Comparison of ENCODE assay signal across 23 cellular contexts in the genomic region with DNA sequence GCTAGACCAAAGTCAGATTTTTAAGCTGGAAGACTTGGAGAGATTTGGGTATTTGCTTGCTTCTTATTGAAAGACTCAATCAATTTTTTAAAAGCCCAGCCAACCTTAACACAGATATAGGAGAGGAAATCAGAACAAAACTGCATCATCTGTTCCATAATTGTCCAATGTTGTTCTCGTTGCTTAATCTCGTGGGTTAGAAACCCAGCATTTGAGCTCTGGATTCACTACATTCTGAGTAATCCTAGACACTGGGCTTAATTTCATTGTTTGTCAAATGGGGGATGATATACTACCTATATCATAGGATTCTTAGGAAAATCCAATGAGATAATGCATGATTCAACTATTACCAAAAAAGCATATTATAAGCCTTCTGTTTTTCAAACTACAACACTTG. TPM values are rescaled to one million over a fixed set of nuclear protein-coding genes. Genes with fewer than 3 reads are reported as not detected.
A peak's percentile ranks its signal among the peaks of the same experiment; 100 is the strongest.
DNase-seq lines count a peak whose midpoint lies in the region; ATAC-seq, FAIRE-seq and TF ChIP-seq lines count a peak whose summit lies in the region.
"Had no signal": no experiment of that assay in that cellular context is flagged by ENCODE, and none has a peak within 500 bp of the region (broad histone marks: within the 10 kb centered on the region; RNA-seq: fewer than 3 reads in every experiment).

No MANE protein-coding gene starts in this region.

- no peak overlapping the region for H3K14ac ChIP-seq in trophoblast cell (ENCODE audit: low read length)

- H3K79me1 ChIP-seq in trophoblast cell (ENCODE audit: low read length), result peaks cover 12% of the 10 kb centered on the region

- DNase-seq in SK-N-SH (no peak), fibroblast of peridontal ligament (ENCODE audit: extremely low read depth) (peak; percentile 77), trophoblast cell (no peak), transverse colon (no peak), posterior cingulate gyrus (no peak), HTR-8/SVneo (ENCODE audit: insufficient read length, low spot score) (no peak)
- DNase-seq: activated B cell treated with CpG ODN at 0.5 μM for 24 hours; activated CD8-positive, alpha-beta memory T cell treated with anti-CD3 and anti-CD28 coated beads for 24 hours; activated naive CD8-positive, alpha-beta T cell treated with anti-CD3 and anti-CD28 coated beads, Interleukin-2, amount 10 ng/mL, durations not matched to agents 7 days and 5 days; caudate nucleus; effector CD8-positive, alpha-beta T cell; naive B cell; NCI-H1930; NCI-H446 treated with DMSO at 0.1 percent for 48 hours; SHP77 treated with DMSO at 0.1 percent for 48 hours; stimulated activated CD4-positive, alpha-beta T cell treated with anti-CD3 and anti-CD28 coated beads, Interleukin-15, amount 100 ng/mL, for 24 hours; T-helper 17 cell had no signal

- peaks cover 29% of the 10 kb centered on the region for H3F3A ChIP-seq in SK-N-SH (replicated peaks; ENCODE audit: insufficient read depth)

- H3K27ac ChIP-seq in SK-N-SH (ENCODE audit: low read depth in 2 of 2, low read length in 1 of 2), result peak overlapping the region in 1 of 2 experiments; percentile 94; a peak in 2 of 4 replicates
- peak overlapping the region; percentile 25 for H3K27ac ChIP-seq in trophoblast cell (ENCODE audit: low read depth, low read length)
- H3K27ac ChIP-seq in transverse colon, result peak overlapping the region; percentile 73 to 85 (median 82)
- H3K27ac ChIP-seq: 22Rv1; BLaER1 treated with 17β-estradiol and CSF1 and Interleukin-3, amounts not matched to agents 10 nM and 100 nM had no signal

- no peak for TF ChIP-seq RAD21 in SK-N-SH (IDR thresholded peaks at IDR 0.05; ENCODE audit: low read length)

- no peak overlapping the region for H2AK5ac ChIP-seq in trophoblast cell (ENCODE audit: low read length)

- H4K12ac ChIP-seq in trophoblast cell (ENCODE audit: low read depth, low read length), result no peak overlapping the region

- ATAC-seq in SK-N-SH treated with all-trans-retinoic acid at 6 μM for 48 hours, result no peak
- ATAC-seq in HG03045 (IDR thresholded peaks at IDR 0.05; ENCODE audit: unreplicated experiment), result no peak
- ATAC-seq: T-helper 17 cell had no signal

- H3K79me2 ChIP-seq in SK-N-SH (ENCODE audit: insufficient read depth) (peaks cover 98% of the 10 kb centered on the region), trophoblast cell (ENCODE audit: control insufficient read depth, insufficient read depth, low read length, poor library complexity) (peaks cover 5% of the 10 kb centered on the region)

- TF ChIP-seq POLR2A in transverse colon (IDR thresholded peaks at IDR 0.05), result no peak

- CTCF ChIA-PET in SK-N-SH (lab: Yijun Ruan, JAX), result interaction anchor here (0.8 to 1.2 kb wide), 4 partner anchors 15 to 290 kb away, joined by 3 to 4 read pairs (median 3); no protein-coding TSS in a partner anchor

- no peak overlapping the region for H3K23ac ChIP-seq in trophoblast cell (ENCODE audit: low read length)

- POLR2A ChIA-PET in SK-N-SH (lab: Yijun Ruan, JAX), result no interaction called here

- H3K36me3 ChIP-seq in SK-N-SH (replicated peaks in 1 of 2; ENCODE audit: control insufficient read depth in 1 of 2, insufficient read depth in 2 of 2, low read length in 1 of 2) (peaks cover 17 to 28% of the 10 kb centered on the region in 2 experiments), trophoblast cell (ENCODE audit: control insufficient read depth in 1 of 2, insufficient read depth in 2 of 2, low read length in 2 of 2) (peaks cover 2% of the 10 kb centered on the region in 2 experiments), transverse colon (no peaks in the 10 kb centered on the region)

- peak overlapping the region; percentile 0; the same call in 1 of the 2 replicates for H3K9ac ChIP-seq in SK-N-SH
- no peak overlapping the region for H3K9ac ChIP-seq in trophoblast cell (ENCODE audit: low read length)
- H3K9ac ChIP-seq: BLaER1 treated with 17β-estradiol and CSF1 and Interleukin-3, amounts not matched to agents 10 nM and 100 nM had no signal

- WGBS in SK-N-SH (ENCODE audit: low lambda C conversion rate), result 92% methylated on average over 2 of the region's 2 CpGs
- WGBS in trophoblast cell (ENCODE audit: extremely low coverage, insufficient coverage, insufficient read length), result no CpG with 5 or more reads among the region's 2 CpGs
- WGBS in transverse colon (ENCODE audit: low coverage in 1 of 2), 2 donors, result 57 to 71% methylated on average over 2 of the region's 2 CpGs

- intact Hi-C loops in transverse colon (cut with DNase I; ENCODE audit: low total_unique reads) (no loop called here), posterior cingulate gyrus (cut with DNase I) (no loop called here)

- H3K4me3 ChIP-seq in SK-N-SH (ENCODE audit: low read depth in 2 of 2, low read length in 1 of 2) (no peak overlapping the region), trophoblast cell (ENCODE audit: low read depth, low read length) (no peak overlapping the region), transverse colon (no peak overlapping the region)
- H3K4me3 ChIP-seq: BLaER1 treated with 17β-estradiol and CSF1 and Interleukin-3, amounts not matched to agents 10 nM and 100 nM had no signal

- no peaks in the 10 kb centered on the region for H3K9me2 ChIP-seq in SK-N-SH

- no peak overlapping the region for H2BK120ac ChIP-seq in trophoblast cell (ENCODE audit: insufficient read depth, low read length, poor library complexity)

- no peaks in the 10 kb centered on the region for H3K9me3 ChIP-seq in SK-N-SH
- H3K9me3 ChIP-seq in trophoblast cell (ENCODE audit: insufficient read depth, low read depth, low read length), result no peaks in the 10 kb centered on the region
- no peaks in the 10 kb centered on the region for H3K9me3 ChIP-seq in transverse colon

- no peak overlapping the region for H4K8ac ChIP-seq in trophoblast cell (ENCODE audit: low read depth, low read length)

- FAIRE-seq in HTR-8/SVneo (lab: Jason Lieb, UNC), result no peak
- FAIRE-seq: G401.6, GM12891 had no signal

- no peak for TF ChIP-seq CTCF in SK-N-SH (IDR thresholded peaks at IDR 0.05)
- no peak for TF ChIP-seq CTCF in transverse colon (IDR thresholded peaks at IDR 0.05)

- no peak overlapping the region for H3K18ac ChIP-seq in trophoblast cell (ENCODE audit: low read length)

- H2BK5ac ChIP-seq in trophoblast cell (ENCODE audit: low read depth, low read length, poor library complexity), result no peak overlapping the region

- peaks cover 16 to 27% of the 10 kb centered on the region in 2 experiments for H3K4me1 ChIP-seq in SK-N-SH (ENCODE audit: control insufficient read depth in 1 of 2, insufficient read depth in 2 of 2, low read depth in 1 of 2, low read length in 1 of 2)
- H3K4me1 ChIP-seq in trophoblast cell (ENCODE audit: control insufficient read depth in 1 of 2, insufficient read depth in 2 of 2, low read length in 2 of 2), result peaks cover 3 to 12% of the 10 kb centered on the region in 2 experiments
- peaks cover 11 to 43% (median 17%) of the 10 kb centered on the region in 4 donors for H3K4me1 ChIP-seq in transverse colon

- H3K27me3 ChIP-seq in SK-N-SH (ENCODE audit: insufficient read depth), result no peaks in the 10 kb centered on the region
- H3K27me3 ChIP-seq in trophoblast cell (ENCODE audit: insufficient read depth, low read length), result no peaks in the 10 kb centered on the region
- no peaks in the 10 kb centered on the region for H3K27me3 ChIP-seq in transverse colon
- H3K27me3 ChIP-seq: BLaER1 treated with 17β-estradiol and CSF1 and Interleukin-3, amounts not matched to agents 10 nM and 100 nM had no signal

- H2AFZ ChIP-seq in SK-N-SH (ENCODE audit: low read depth) (no peak overlapping the region), trophoblast cell (ENCODE audit: insufficient read depth, low read length, poor library complexity) (no peak overlapping the region)

- no peak overlapping the region for H4K91ac ChIP-seq in trophoblast cell (ENCODE audit: low read depth, low read length)

- in situ Hi-C loops in transverse colon (cut with MboI; ENCODE audit: low pct_ligation_motif_present in 1 of 4, low pct_unique_long_range_greater_than_20kb in 1 of 4, low sequenced_read_pairs in 3 of 4), result no loop called here

- H4K20me1 ChIP-seq in SK-N-SH (ENCODE audit: insufficient read depth), result peaks cover 14% of the 10 kb centered on the region
- H4K20me1 ChIP-seq: BLaER1 treated with 17β-estradiol and CSF1 and Interleukin-3, amounts not matched to agents 10 nM and 100 nM had no signal

- no peak overlapping the region for H2BK12ac ChIP-seq in trophoblast cell (ENCODE audit: low read length)

- TF ChIP-seq EP300 in SK-N-SH (IDR thresholded peaks at IDR 0.05; ENCODE audit: borderline replicate concordance in 1 of 2, low read depth in 1 of 2, low read length in 1 of 2) (no peak), transverse colon (IDR thresholded peaks at IDR 0.05; ENCODE audit: low read depth) (no peak)

- H3K4ac ChIP-seq in trophoblast cell (ENCODE audit: low read depth, low read length), result peak overlapping the region; percentile 89

- H3K4me2 ChIP-seq in SK-N-SH, result no peak overlapping the region
- H3K4me2 ChIP-seq in trophoblast cell (ENCODE audit: low read length), result no peak overlapping the region
- H3K4me2 ChIP-seq: BLaER1 treated with 17β-estradiol and CSF1 and Interleukin-3, amounts not matched to agents 10 nM and 100 nM had no signal

TF ChIP-seq in SK-N-SH, 30 proteins besides CTCF, POLR2A, EP300 and RAD21:
- TF ChIP-seq NRF1 (IDR thresholded peaks at IDR 0.05; ENCODE audit: low read depth, low read length) (no peak), EZH2phosphoT487 (IDR thresholded peaks at IDR 0.05; ENCODE audit: borderline replicate concordance, low read depth) (no peak), TAF1 (IDR thresholded peaks at IDR 0.05; ENCODE audit: borderline replicate concordance, low read depth, low read length) (no peak)

TF ChIP-seq in SK-N-SH treated with all-trans-retinoic acid at 6 μM for 48 hours, 23 proteins besides CTCF, POLR2A, EP300 and RAD21 (continues in another document):
- TF ChIP-seq CSDC2 (CRISPR knock-in tag; IDR thresholded peaks at IDR 0.05) (no peak), BACH2 (CRISPR knock-in tag; IDR thresholded peaks at IDR 0.05; ENCODE audit: borderline replicate concordance) (no peak), ZNF565 (CRISPR knock-in tag; conservative IDR thresholded peaks at IDR 0.05; ENCODE audit: low read depth) (no peak), OSR1 (CRISPR knock-in tag; IDR thresholded peaks at IDR 0.05) (no peak)

RNA-seq across cellular contexts. Expression of gene CALD1, which starts 48.9 kb away (rescaled TPM):
- 299 and 303 TPM in 2 replicates for polyA plus RNA-seq in SK-N-SH (2012; rRNA removed)
- polyA plus RNA-seq in SK-N-SH (2012; cell fraction: cytosol; rRNA removed), result 269 and 329 TPM in 2 replicates
- 304 and 462 TPM in 2 replicates for polyA plus RNA-seq in SK-N-SH (2012; cell fraction: nucleus; rRNA removed)
- 510 and 518 TPM in 2 replicates for polyA plus RNA-seq in trophoblast cell (2013)
- total RNA-seq in transverse colon, result 100 to 1,000 TPM; 162 to 401 (median 226) TPM
- total RNA-seq: activated naive CD8-positive, alpha-beta T cell treated with anti-CD3 and anti-CD28 coated beads, Interleukin-2, amount 10 ng/mL, durations not matched to agents 7 days and 5 days had no signal
